ENCODE assay signal across 8 cellular contexts in the genomic region with DNA sequence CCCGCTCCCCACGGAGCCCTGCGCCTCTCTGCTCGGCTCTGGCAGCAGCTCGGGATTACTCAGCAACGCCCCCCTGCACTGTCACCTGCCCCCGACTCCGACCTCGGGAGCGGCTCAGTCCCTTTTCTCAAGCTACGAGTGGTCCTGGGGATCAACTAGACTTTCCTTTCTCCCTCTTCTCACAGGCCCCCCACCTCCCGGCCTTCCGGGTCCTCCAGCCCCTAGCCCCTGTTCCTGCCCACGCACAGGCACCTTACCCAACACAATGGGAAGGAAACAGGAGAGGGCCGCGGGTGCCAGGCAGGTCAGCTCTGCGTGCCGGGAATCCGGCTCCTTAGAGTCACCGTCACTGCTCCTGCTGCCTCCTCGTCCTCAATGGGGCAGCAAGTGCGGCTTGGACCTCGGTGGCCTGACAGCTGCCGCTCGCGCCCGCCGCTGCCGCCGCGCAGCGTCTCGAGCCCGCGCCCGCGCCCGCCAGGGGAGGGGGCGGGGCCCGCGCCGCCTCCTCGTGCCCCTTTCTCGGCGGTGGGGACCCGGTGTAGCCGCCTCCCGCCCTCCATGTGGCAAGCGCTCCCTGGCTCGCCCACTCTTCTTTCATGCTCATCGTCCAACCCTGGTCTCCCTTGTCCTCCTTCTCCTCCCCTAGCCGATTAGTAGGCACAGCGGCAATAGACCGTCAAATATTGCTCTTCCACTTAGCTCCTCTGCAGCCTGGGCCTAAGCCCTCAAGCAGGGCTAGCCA. TPM values are rescaled to one million over a fixed set of nuclear protein-coding genes. Genes with fewer than 3 reads are reported as not detected.
DNase-seq lines count a peak whose midpoint lies in the region; ATAC-seq and TF ChIP-seq lines count a peak whose summit lies in the region.

A gene with protein sequence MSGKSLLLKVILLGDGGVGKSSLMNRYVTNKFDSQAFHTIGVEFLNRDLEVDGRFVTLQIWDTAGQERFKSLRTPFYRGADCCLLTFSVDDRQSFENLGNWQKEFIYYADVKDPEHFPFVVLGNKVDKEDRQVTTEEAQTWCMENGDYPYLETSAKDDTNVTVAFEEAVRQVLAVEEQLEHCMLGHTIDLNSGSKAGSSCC (minus strand): TSS at position 455 of the 742 bp plus-strand sequence. CDS start 6,473 bp downstream, outside the sequence.

- ATAC-seq in GM18909 (IDR thresholded peaks at IDR 0.05; ENCODE audit: poor library complexity, unreplicated experiment) (peak; percentile 88), HG03196 (IDR thresholded peaks at IDR 0.05; ENCODE audit: unreplicated experiment) (peak; percentile 87), thoracic aorta (ENCODE audit: insufficient number of reproducible peaks, low FRiP score, low read depth) (peak; percentile 55)

- H3K9me3 Mint-ChIP-seq in nephron progenitor cell: peaks cover 31% of the 10 kb centered on the region

- peaks cover 30% of the 10 kb centered on the region for H3K27me3 Mint-ChIP-seq in nephron progenitor cell (ENCODE audit: low read depth, poor library complexity)

- no peak for TF ChIP-seq CTCF in fibroblast of villous mesenchyme (IDR thresholded peaks at IDR 0.05; ENCODE audit: insufficient read depth, low read depth, low read length)
- TF ChIP-seq CTCF in nephron progenitor cell (IDR thresholded peaks at IDR 0.05): no peak
- no peak for TF ChIP-seq CTCF in thoracic aorta (IDR thresholded peaks at IDR 0.05)

- H3K4me3 ChIP-seq in fibroblast of villous mesenchyme (ENCODE audit: low read depth, low read length) (peak within 1 kb of the TSS; percentile 57), thoracic aorta (peak within 1 kb of the TSS; percentile 80)

- H3K9me3 ChIP-seq in thoracic aorta: no peaks in the 10 kb centered on the region

- H3K4me3 Mint-ChIP-seq in nephron progenitor cell: peak within 1 kb of the TSS; percentile 88

- peaks cover 0 to 10% of the 10 kb centered on the region in 2 donors for H3K4me1 ChIP-seq in thoracic aorta (ENCODE audit: control insufficient read depth in 1 of 2, low read depth in 2 of 2)

- H3K4me1 Mint-ChIP-seq in nephron progenitor cell: peaks cover 15% of the 10 kb centered on the region

- H3K36me3 Mint-ChIP-seq in nephron progenitor cell (ENCODE audit: low read depth): no peaks in the 10 kb centered on the region

- peak; percentile 73 for DNase-seq in AG08396 (ENCODE audit: low spot score)
- peak; percentile 69 for DNase-seq in NCI-H69 (lab: John Stamatoyannopoulos, UW)
- DNase-seq in activated effector memory CD4-positive, alpha-beta T cell treated with Interleukin-2 at 50 U/mL for 16 hours: peak; percentile 22
- no peak for DNase-seq in fibroblast of villous mesenchyme (ENCODE audit: low read depth)
- peak; percentile 73 for DNase-seq in nephron progenitor cell
- peak; percentile 4 for DNase-seq in thoracic aorta (ENCODE audit: low spot score)

- H3K36me3 ChIP-seq in thoracic aorta: no peaks in the 10 kb centered on the region

- no peaks in the 10 kb centered on the region for H3K27me3 ChIP-seq in thoracic aorta (replicated peaks; ENCODE audit: insufficient read depth)

- H3K27ac Mint-ChIP-seq in nephron progenitor cell: no peak within 1 kb of the TSS

- peak within 1 kb of the TSS; percentile 77 to 79 for H3K27ac ChIP-seq in thoracic aorta

RNA-seq across cellular contexts. Expression of the gene that starts here (rescaled TPM):
- total RNA-seq in fibroblast of villous mesenchyme (0.64 and 0.86 TPM in 2 replicates), thoracic aorta (1 to 10 TPM; 6.8 to 7.7 TPM)
